Comparison of ENCODE assay signal across 8 cellular contexts in genomic region chr17:49994085-49995054, GRCh38. TPM values are rescaled to one million over a fixed set of nuclear protein-coding genes. Genes with fewer than 3 reads are reported as not detected.
DNase-seq lines count a peak whose midpoint lies in the region.

No MANE protein-coding gene starts in this region.

- peaks cover 10% of the 10 kb centered on the region; the same call in 1 of the 2 replicates for H3K4me1 ChIP-seq in iPS-20b (ENCODE audit: insufficient read depth, low read length)
- H3K4me1 ChIP-seq in thymus (ENCODE audit: control insufficient read depth, insufficient read depth, low read length) = peaks cover 3% of the 10 kb centered on the region

- DNase-seq in activated T-cell treated with anti-CD3 and anti-CD28 coated beads, Interleukin-2, amount 50 U/mL, for 1 hour = peak; percentile 39
- no peak for DNase-seq in activated T-cell treated with anti-CD3 and anti-CD28 coated beads for 4 hours
- peak; percentile 67 for DNase-seq in activated CD8-positive, alpha-beta memory T cell treated with anti-CD3 and anti-CD28 coated beads, Interleukin-2, amount 50 U/mL, for 48 hours
- DNase-seq in HT-29 (ENCODE audit: low spot score) = no peak
- DNase-seq in OCI-M1 (lab: John Stamatoyannopoulos, UW) = no peak
- DNase-seq in foreskin melanocyte = no peak

- WGBS in thymus = 8% methylated on average over 50 of the region's 50 CpGs

- peaks cover 5% of the 10 kb centered on the region; the same call in 1 of the 2 replicates for H3K9me3 ChIP-seq in iPS-20b (ENCODE audit: insufficient read depth, low read depth, low read length)
- peaks cover 4% of the 10 kb centered on the region for H3K9me3 ChIP-seq in thymus (ENCODE audit: control insufficient read depth)

- H3K9ac ChIP-seq in iPS-20b (ENCODE audit: low read depth, low read length) = no peak overlapping the region

- H3K4me3 ChIP-seq in iPS-20b (ENCODE audit: low read length) = peak overlapping the region; percentile 60
- peak overlapping the region; percentile 46 for H3K4me3 ChIP-seq in thymus (ENCODE audit: low read length)

- no peak overlapping the region for H3K27ac ChIP-seq in iPS-20b (ENCODE audit: low read length)
- no peak overlapping the region for H3K27ac ChIP-seq in thymus (ENCODE audit: low read depth)

- H3K27me3 ChIP-seq in iPS-20b (ENCODE audit: insufficient read depth, low read length) (peaks cover 98% of the 10 kb centered on the region), thymus (ENCODE audit: control insufficient read depth, insufficient read depth) (peaks cover 74% of the 10 kb centered on the region)

- H3K36me3 ChIP-seq in iPS-20b (ENCODE audit: insufficient read depth, low read depth, low read length) (no peaks in the 10 kb centered on the region), thymus (ENCODE audit: control insufficient read depth, insufficient read depth) (no peaks in the 10 kb centered on the region)

RNA-seq across cellular contexts. Expression of gene DLX3, which starts 0.7 kb away (rescaled TPM):
- 1.1 TPM for polyA plus RNA-seq in thymus
- total RNA-seq in HT-29 (2014; rRNA removed; shearing (Covaris generic)) = not detected in 2 replicates

RNA-seq across cellular contexts. Expression of gene DLX4, which starts 25.4 kb away (rescaled TPM):
- polyA plus RNA-seq in thymus = 0.46 TPM
- 0.51 and 1.1 TPM in 2 replicates for total RNA-seq in HT-29 (2014; rRNA removed; shearing (Covaris generic))

Comparison
In these comparisons a context has a peak if more than half of its experiments do, and no peak if none do; other contexts are left out.
1. DNase-seq: peak in activated T-cell treated with anti-CD3 and anti-CD28 coated beads, Interleukin-2, amount 50 U/mL, for 1 hour (single experiment) and activated CD8-positive, alpha-beta memory T cell treated with anti-CD3 and anti-CD28 coated beads, Interleukin-2, amount 50 U/mL, for 48 hours (single experiment); none in activated T-cell treated with anti-CD3 and anti-CD28 coated beads for 4 hours (single experiment), HT-29 (single experiment), OCI-M1 (single experiment) and foreskin melanocyte (single experiment).